Comparison of ENCODE assay signal across 8 cellular contexts in the genomic region with DNA sequence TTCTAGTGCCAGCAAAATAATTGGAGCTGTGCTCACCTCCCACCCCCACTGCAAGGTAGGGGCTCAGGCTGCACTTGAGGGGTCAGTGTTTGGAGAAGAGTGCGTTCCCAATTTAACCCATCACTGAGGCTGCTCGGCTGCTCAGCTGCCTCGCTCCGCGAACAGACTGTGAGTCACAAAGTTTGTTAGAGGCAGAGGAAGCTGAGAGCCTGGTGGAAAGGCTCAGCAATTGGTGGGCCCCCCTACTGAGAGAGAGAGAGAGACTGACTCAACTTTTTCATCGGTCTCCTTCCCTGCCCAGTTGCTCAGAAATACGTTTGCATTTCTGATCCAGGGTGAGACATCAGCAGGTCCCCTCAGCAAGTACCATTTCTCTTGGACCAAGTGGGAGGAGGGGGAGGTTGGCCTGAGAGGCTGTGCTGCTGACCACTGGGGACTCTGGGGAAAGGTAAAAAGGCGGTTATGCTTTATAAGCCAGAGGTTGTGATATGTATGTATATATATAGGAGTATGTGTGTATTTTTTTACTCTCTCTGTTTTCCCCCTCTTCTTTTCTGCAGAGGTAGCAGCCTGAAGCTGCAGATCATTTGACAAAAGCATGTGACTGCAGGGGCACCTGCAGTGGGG. TPM values are rescaled to one million over a fixed set of nuclear protein-coding genes. Genes with fewer than 3 reads are reported as not detected.
A peak's percentile ranks its signal among the peaks of the same experiment; 100 is the strongest.
DNase-seq lines count a peak whose midpoint lies in the region; ATAC-seq, FAIRE-seq and TF ChIP-seq lines count a peak whose summit lies in the region.

No MANE protein-coding gene starts in this region.

- peak overlapping the region; percentile 94 for H3K4me3 ChIP-seq in A549
- H3K4me3 ChIP-seq in HCT116 (replicated peaks in 1 of 2; ENCODE audit: low read depth in 1 of 2, low read length in 2 of 2) = peak overlapping the region in 1 of 2 experiments; percentile 68; a peak in 2 of 4 replicates
- peak overlapping the region; percentile 72 for H3K4me3 ChIP-seq in WERI-Rb-1 (ENCODE audit: low read depth, low read length)
- H3K4me3 ChIP-seq in neural cell (ENCODE audit: low read length) = peak overlapping the region; percentile 90

- H3K9me2 ChIP-seq in HCT116 (ENCODE audit: insufficient read depth) (no peaks in the 10 kb centered on the region), neural cell (ENCODE audit: insufficient read depth, low read length) (no peaks in the 10 kb centered on the region)

- no TSS peak for BruUV-seq in HCT116 (replicated peaks; lab: Mats Ljungman, UMichigan)

- DNase-seq in A549 (ENCODE audit: low read depth in 1 of 2, low spot score in 1 of 2) = peak; percentile 62
- no peak for DNase-seq in HCT116 (ENCODE audit: low read depth, low spot score)
- DNase-seq in WERI-Rb-1 = no peak
- peak; percentile 58 for DNase-seq in dermis blood vessel endothelial cell
- no peak for DNase-seq in cortex of kidney (lab: John Stamatoyannopoulos, UW)

- CTCF ChIA-PET in A549 (lab: Yijun Ruan, JAX) = interaction anchor here (0.7 to 3.8 kb wide), 8 partner anchors 11 to 121 kb away, joined by 3 to 28 read pairs (median 4); no protein-coding TSS in a partner anchor
- CTCF ChIA-PET in HCT116 (lab: Charles Lee) = no interaction called here

- H3F3A ChIP-seq in neural cell (ENCODE audit: insufficient read depth, low read length, poor library complexity, severe bottlenecking) = peaks cover 5% of the 10 kb centered on the region

- RAD21 ChIA-PET in HCT116 (lab: Charles Lee; ENCODE audit: low non-redundant PET in 1 of 2, low total read pairs in 2 of 2, uncharacterized antibody in 2 of 2, unreplicated experiment in 2 of 2) = no interaction called here

- intact Hi-C loops in HCT116 (cut with micrococcal nuclease) = loop anchor here (5.0 kb wide), 1 partner anchor 64 kb away; no protein-coding TSS in a partner anchor

- H3K27me3 ChIP-seq in HCT116 (ENCODE audit: insufficient read depth, low read length) (peaks cover 29% of the 10 kb centered on the region; the same call in 1 of the 2 replicates), WERI-Rb-1 (ENCODE audit: insufficient read depth, low read depth, severe bottlenecking) (no peaks in the 10 kb centered on the region), neural cell (ENCODE audit: insufficient read depth, low read depth, low read length) (no peaks in the 10 kb centered on the region)

- H3K9ac ChIP-seq in HCT116 (ENCODE audit: low read length) = no peak overlapping the region
- peak overlapping the region; percentile 85 for H3K9ac ChIP-seq in neural cell (ENCODE audit: low read length)

- H3K9me3 ChIP-seq in A549 (no peaks in the 10 kb centered on the region), HCT116 (ENCODE audit: control insufficient read depth in 1 of 2, insufficient read depth in 1 of 2, low read depth in 1 of 2, low read length in 2 of 2) (no peaks in the 10 kb centered on the region), WERI-Rb-1 (ENCODE audit: severe bottlenecking) (no peaks in the 10 kb centered on the region), neural cell (ENCODE audit: low read length) (no peaks in the 10 kb centered on the region)

- H3K4me1 ChIP-seq in A549 (peaks cover 28% of the 10 kb centered on the region), HCT116 (ENCODE audit: control insufficient read depth in 1 of 2, insufficient read depth in 2 of 2, low read length in 2 of 2) (peaks cover 21 to 26% of the 10 kb centered on the region in 2 experiments)

- H2AFZ ChIP-seq in HCT116 (ENCODE audit: low read depth, low read length, poor library complexity, severe bottlenecking) = no peak overlapping the region
- H2AFZ ChIP-seq in neural cell (ENCODE audit: low read depth, low read length) = no peak overlapping the region

- TF ChIP-seq RAD21 in A549 (conservative IDR thresholded peaks at IDR 0.05 in 1 of 2, IDR thresholded peaks at IDR 0.05 in 1 of 2) = 0 out of 5 replicates have a peak, but pooled peaks of 1 of the 2 experiments have one; percentile 5
- TF ChIP-seq RAD21 in HCT116 (IDR thresholded peaks at IDR 0.05; ENCODE audit: low read depth) = no peak
- TF ChIP-seq RAD21 in neural cell (conservative IDR thresholded peaks at IDR 0.05) = no peak

- H4K20me1 ChIP-seq in HCT116 (ENCODE audit: insufficient read depth) = no peaks in the 10 kb centered on the region
- no peaks in the 10 kb centered on the region for H4K20me1 ChIP-seq in neural cell (ENCODE audit: insufficient read depth)

- TF ChIP-seq CTCF in A549 (IDR thresholded peaks at IDR 0.05) (no peak), HCT116 (IDR thresholded peaks at IDR 0.05 in 2 of 3, conservative IDR thresholded peaks at IDR 0.05 in 1 of 3; ENCODE audit: borderline replicate concordance in 1 of 3, insufficient read depth in 1 of 3, low read depth in 2 of 3, low read length in 2 of 3) (no peak), WERI-Rb-1 (IDR thresholded peaks at IDR 0.05; ENCODE audit: low read depth, low read length) (no peak), neural cell (IDR thresholded peaks at IDR 0.05; ENCODE audit: poor library complexity, severe bottlenecking) (no peak)

- POLR2A ChIA-PET in A549 (lab: Yijun Ruan, JAX) = interaction anchor here (0.5 to 1.7 kb wide), 8 partner anchors 21 to 1574 kb away, joined by 3 to 6 read pairs (median 3); no protein-coding TSS in a partner anchor
- POLR2A ChIA-PET in HCT116 (lab: Charles Lee) = no interaction called here

- H3K4me2 ChIP-seq in A549 = peak overlapping the region; percentile 99
- peak overlapping the region; percentile 100 for H3K4me2 ChIP-seq in HCT116 (ENCODE audit: low read length)
- H3K4me2 ChIP-seq in neural cell (ENCODE audit: low read length) = peak overlapping the region; percentile 65

- no peak for FAIRE-seq in A549 (lab: Jason Lieb, UNC)

- WGBS in A549 (ENCODE audit: missing lambda C conversion rate) = 11% methylated on average over 8 of the region's 8 CpGs

- ATAC-seq in A549 (peak; percentile 48 to 53; a peak in 5 of 6 replicates), HCT116 (no peak), GM21528 (IDR thresholded peaks at IDR 0.05; ENCODE audit: low FRiP score, unreplicated experiment) (no peak), HG03045 (IDR thresholded peaks at IDR 0.05; ENCODE audit: unreplicated experiment) (no peak)

- H3K36me3 ChIP-seq in HCT116 (ENCODE audit: control insufficient read depth in 1 of 2, insufficient read depth in 2 of 2, low read length in 2 of 2) (no peaks in the 10 kb centered on the region), WERI-Rb-1 (no peaks in the 10 kb centered on the region), neural cell (ENCODE audit: insufficient read depth, low read length) (no peaks in the 10 kb centered on the region)

- no peak for TF ChIP-seq EP300 in A549 (IDR thresholded peaks at IDR 0.05)
- no peak for TF ChIP-seq EP300 in neural cell (conservative IDR thresholded peaks at IDR 0.05; ENCODE audit: poor library complexity, severe bottlenecking)

- TF ChIP-seq POLR2A in A549 (IDR thresholded peaks at IDR 0.05; ENCODE audit: low read length) (no peak), HCT116 (IDR thresholded peaks at IDR 0.05; ENCODE audit: borderline replicate concordance, extremely low read depth, insufficient read depth, insufficient read length) (no peak)

- H3K79me2 ChIP-seq in HCT116 (ENCODE audit: insufficient read depth, low read length) = no peaks in the 10 kb centered on the region
- H3K79me2 ChIP-seq in neural cell (replicated peaks; ENCODE audit: insufficient read depth, low read length) = peaks cover 19% of the 10 kb centered on the region

- H3K27ac ChIP-seq in A549 = peak overlapping the region; percentile 90
- H3K27ac ChIP-seq in HCT116 (ENCODE audit: low read depth, low read length) = no peak overlapping the region
- H3K27ac ChIP-seq in WERI-Rb-1 = no peak overlapping the region
- peak overlapping the region; percentile 73 for H3K27ac ChIP-seq in neural cell (ENCODE audit: low read length)

TF ChIP-seq in A549, 52 proteins besides CTCF, POLR2A, EP300 and RAD21:
- no peak for TF ChIP-seq GATA3 (IDR thresholded peaks at IDR 0.05; ENCODE audit: borderline replicate concordance)
- 0 out of 2 replicates have a peak, but pooled peaks have one; percentile 5 for TF ChIP-seq FOSL2 (IDR thresholded peaks at IDR 0.05)
- TF ChIP-seq FOSL2 (CRISPR knock-in tag; IDR thresholded peaks at IDR 0.05) = peak; percentile 65
- no peak for TF ChIP-seq ESRRA (IDR thresholded peaks at IDR 0.05; ENCODE audit: borderline replicate concordance, low read length)
TF ChIP-seq in A549: peak in this region for 1.

TF ChIP-seq in neural cell, 6 proteins besides CTCF, POLR2A, EP300 and RAD21 (continues in another document):
- no peak for TF ChIP-seq EZH2 (IDR thresholded peaks at IDR 0.05; ENCODE audit: borderline replicate concordance, insufficient read depth, low read length, poor library complexity, severe bottlenecking)
- no peak for TF ChIP-seq MXI1 (conservative IDR thresholded peaks at IDR 0.05; ENCODE audit: poor library complexity, severe bottlenecking)

RNA-seq across cellular contexts. Expression of a gene that starts 1.5 kb away (rescaled TPM):
- polyA plus RNA-seq in A549 (2011; rRNA removed) = 6.5 and 8.1 TPM in 2 replicates
- polyA plus RNA-seq in A549 (2012; cell fraction: cytosol; rRNA removed) = 6.0 and 7.6 TPM in 2 replicates
- polyA plus RNA-seq in A549 (2012; cell fraction: nucleus; rRNA removed) = 14.5 and 20.4 TPM in 2 replicates
- polyA plus RNA-seq in A549 (2017; fragmentation: RNase III; extraction: RNeasy Plus Mini Kit Qiagen cat#74134 plus additional on column Dnase treatment) = 10.4 to 13.1 TPM (median 12.5 TPM) in 3 replicates
- polyA minus RNA-seq in A549 (2011; rRNA and poly(A)+ RNA removed) = 23.8 and 25.5 TPM in 2 replicates
- 0.96 TPM for total RNA-seq in HCT116 (2021; ENCODE audit: unreplicated experiment)
- polyA plus RNA-seq in HCT116 (2012) = 0.19 and 0.39 TPM in 2 replicates
- 1.3 and 2.0 TPM in 2 replicates for total RNA-seq in dermis blood vessel endothelial cell
- 29.3 and 30.6 TPM in 2 replicates for polyA plus RNA-seq in neural cell
- 81.6 and 88.8 TPM in 2 replicates for polyA minus RNA-seq in neural cell

Comparison
In these comparisons a context has a peak if more than half of its experiments do, and no peak if none do; other contexts are left out.
1. ATAC-seq: peak in A549 (2 of 2); none in HCT116 (single experiment), GM21528 (single experiment) and HG03045 (single experiment).
2. DNase-seq: peak in A549 (2 of 2) and dermis blood vessel endothelial cell (single experiment); none in HCT116 (single experiment), WERI-Rb-1 (single experiment) and cortex of kidney (single experiment).
3. H3K27ac ChIP-seq: peak in A549 (2 of 2) and neural cell (single experiment); none in HCT116 (single experiment) and WERI-Rb-1 (single experiment).
4. Peak in every context shown above with its lines, with median percentiles within 50 percentile points of each other: H3K4me2 ChIP-seq.